ENCODE assay signal across 6 cellular contexts in the genomic region with DNA sequence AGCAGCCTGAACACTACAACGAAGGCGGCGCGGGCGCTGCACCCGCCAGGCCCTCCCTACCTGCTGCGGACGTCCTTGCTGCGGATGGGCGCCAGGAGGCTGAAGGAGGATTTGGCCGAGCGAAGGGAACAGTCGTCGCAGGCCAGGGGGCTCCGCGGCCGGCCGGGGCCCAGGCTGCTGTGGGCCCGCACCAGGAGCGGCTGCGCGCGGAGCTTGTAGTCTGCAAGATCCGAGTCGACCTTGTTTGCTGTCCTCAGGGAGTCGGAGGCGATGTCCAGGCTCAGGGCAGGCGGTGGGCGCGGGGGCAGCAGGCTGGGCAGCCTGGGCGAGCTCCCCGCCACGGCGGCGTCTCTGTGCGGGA. TPM values are rescaled to one million over a fixed set of nuclear protein-coding genes. Genes with fewer than 3 reads are reported as not detected.
DNase-seq lines count a peak whose midpoint lies in the region; ATAC-seq lines count a peak whose summit lies in the region.

No MANE protein-coding gene starts in this region.

- DNase-seq in activated naive CD4-positive, alpha-beta T cell treated with anti-CD3 and anti-CD28 coated beads, Interleukin-2, amount 10 ng/mL, durations not matched to agents 7 days and 5 days, result no peak
- no peak for DNase-seq in activated naive CD4-positive, alpha-beta T cell (lab: John Stamatoyannopoulos, UW)
- DNase-seq in activated naive CD8-positive, alpha-beta T cell treated with anti-CD3 and anti-CD28 coated beads for 36 hours, result no peak
- DNase-seq in H4 (ENCODE audit: low spot score), result no peak

- H3K4me1 ChIP-seq in mononuclear cell (ENCODE audit: insufficient read depth, low read length), result peaks cover 24% of the 10 kb centered on the region

- CTCF ChIA-PET in activated naive CD4-positive, alpha-beta T cell treated with anti-CD3 and anti-CD28 coated beads, Interleukin-2, amount 10 ng/mL, durations not matched to agents 7 days and 5 days (lab: Charles Lee), result no interaction called here

- H3K4me1 Mint-ChIP-seq in activated naive CD4-positive, alpha-beta T cell treated with anti-CD3 and anti-CD28 coated beads, Interleukin-2, amount 10 ng/mL, durations not matched to agents 7 days and 5 days, result peaks cover 24% of the 10 kb centered on the region
- H3K4me1 Mint-ChIP-seq in activated naive CD8-positive, alpha-beta T cell treated with anti-CD3 and anti-CD28 coated beads for 36 hours, result peaks cover 22% of the 10 kb centered on the region

- no peaks in the 10 kb centered on the region for H3K9me3 ChIP-seq in mononuclear cell (ENCODE audit: low read depth, low read length)

- no peak for ATAC-seq in GM18858 (IDR thresholded peaks at IDR 0.05; ENCODE audit: unreplicated experiment)

- peak overlapping the region; percentile 65 for H3K4me3 ChIP-seq in mononuclear cell (ENCODE audit: low read length)

- no peaks in the 10 kb centered on the region for H3K27me3 Mint-ChIP-seq in activated naive CD4-positive, alpha-beta T cell treated with anti-CD3 and anti-CD28 coated beads, Interleukin-2, amount 10 ng/mL, durations not matched to agents 7 days and 5 days
- no peaks in the 10 kb centered on the region for H3K27me3 Mint-ChIP-seq in activated naive CD8-positive, alpha-beta T cell treated with anti-CD3 and anti-CD28 coated beads for 36 hours

- peak overlapping the region; percentile 87 for H3K4me3 Mint-ChIP-seq in activated naive CD4-positive, alpha-beta T cell treated with anti-CD3 and anti-CD28 coated beads, Interleukin-2, amount 10 ng/mL, durations not matched to agents 7 days and 5 days
- peak overlapping the region; percentile 81 for H3K4me3 Mint-ChIP-seq in activated naive CD8-positive, alpha-beta T cell treated with anti-CD3 and anti-CD28 coated beads for 36 hours

- no peaks in the 10 kb centered on the region for H3K9me3 Mint-ChIP-seq in activated naive CD4-positive, alpha-beta T cell treated with anti-CD3 and anti-CD28 coated beads, Interleukin-2, amount 10 ng/mL, durations not matched to agents 7 days and 5 days
- no peaks in the 10 kb centered on the region for H3K9me3 Mint-ChIP-seq in activated naive CD8-positive, alpha-beta T cell treated with anti-CD3 and anti-CD28 coated beads for 36 hours

- peak overlapping the region; percentile 83 for H3K27ac Mint-ChIP-seq in activated naive CD4-positive, alpha-beta T cell treated with anti-CD3 and anti-CD28 coated beads, Interleukin-2, amount 10 ng/mL, durations not matched to agents 7 days and 5 days
- H3K27ac Mint-ChIP-seq in activated naive CD8-positive, alpha-beta T cell treated with anti-CD3 and anti-CD28 coated beads for 36 hours, result no peak overlapping the region

- H3K36me3 Mint-ChIP-seq in activated naive CD4-positive, alpha-beta T cell treated with anti-CD3 and anti-CD28 coated beads, Interleukin-2, amount 10 ng/mL, durations not matched to agents 7 days and 5 days, result peaks cover 28% of the 10 kb centered on the region
- H3K36me3 Mint-ChIP-seq in activated naive CD8-positive, alpha-beta T cell treated with anti-CD3 and anti-CD28 coated beads for 36 hours, result peaks cover 1% of the 10 kb centered on the region

- H3K27me3 ChIP-seq in mononuclear cell (ENCODE audit: insufficient read depth, low read length), result no peaks in the 10 kb centered on the region

RNA-seq across cellular contexts. Expression of a gene that starts 1.1 kb away (rescaled TPM):
- total RNA-seq in activated naive CD8-positive, alpha-beta T cell treated with anti-CD3 and anti-CD28 coated beads for 36 hours, result 10 to 100 TPM; 10.9 to 12.1 TPM
- 5.5 TPM for total RNA-seq in mononuclear cell
- 2.4 and 3.9 TPM in 2 replicates for total RNA-seq in H4 (2014; rRNA removed; shearing (Covaris generic))

RNA-seq across cellular contexts. Expression of a gene that starts 28.1 kb away (rescaled TPM):
- 100 to 1,000 TPM; 124 to 130 TPM for total RNA-seq in activated naive CD8-positive, alpha-beta T cell treated with anti-CD3 and anti-CD28 coated beads for 36 hours
- 36.6 TPM for total RNA-seq in mononuclear cell
- 44.4 and 64.2 TPM in 2 replicates for total RNA-seq in H4 (2014; rRNA removed; shearing (Covaris generic))

RNA-seq across cellular contexts. Expression of a gene that starts 28.1 kb away (rescaled TPM):
- 10 to 100 TPM; 55.4 to 58.2 TPM for total RNA-seq in activated naive CD8-positive, alpha-beta T cell treated with anti-CD3 and anti-CD28 coated beads for 36 hours
- total RNA-seq in mononuclear cell, result 16.2 TPM
- total RNA-seq in H4 (2014; rRNA removed; shearing (Covaris generic)), result 36.5 and 51.3 TPM in 2 replicates

RNA-seq across cellular contexts. Expression of a gene that starts 38.6 kb away (rescaled TPM):
- 10 to 100 TPM; 25.2 to 28.0 TPM for total RNA-seq in activated naive CD8-positive, alpha-beta T cell treated with anti-CD3 and anti-CD28 coated beads for 36 hours
- total RNA-seq in mononuclear cell, result 3.5 TPM
- total RNA-seq in H4 (2014; rRNA removed; shearing (Covaris generic)), result 2.8 and 5.6 TPM in 2 replicates

RNA-seq across cellular contexts. Expression of a gene that starts 44.3 kb away (rescaled TPM):
- 10 to 100 TPM; 69.4 to 71.2 TPM for total RNA-seq in activated naive CD8-positive, alpha-beta T cell treated with anti-CD3 and anti-CD28 coated beads for 36 hours
- 38.0 TPM for total RNA-seq in mononuclear cell
- total RNA-seq in H4 (2014; rRNA removed; shearing (Covaris generic)), result 18.7 and 19.0 TPM in 2 replicates
